Comparison of ENCODE assay signal across 19 cellular contexts in the genomic region with DNA sequence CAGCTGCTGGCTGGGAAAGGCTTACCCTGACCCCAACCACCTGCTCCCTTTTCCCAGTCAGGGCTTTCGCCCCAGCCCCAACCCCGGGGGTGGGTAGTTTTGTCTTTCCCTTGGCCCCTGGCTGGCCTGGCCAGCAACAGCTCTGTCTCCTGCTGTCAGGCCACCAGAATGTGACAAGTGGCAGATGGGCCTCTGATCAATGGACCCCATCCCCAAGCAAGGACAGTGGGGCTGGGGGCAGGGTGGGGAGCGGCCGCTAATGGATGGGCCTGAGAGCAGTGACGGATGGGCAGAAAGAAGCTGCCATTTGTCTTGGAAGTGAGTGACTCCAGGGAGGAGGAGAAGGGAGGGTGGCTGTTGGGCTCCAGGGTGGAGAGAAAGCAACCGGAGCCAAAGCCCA.
DNase-seq lines count a peak whose midpoint lies in the region; TF ChIP-seq lines count a peak whose summit lies in the region.
"Had no signal": no experiment of that assay in that cellular context is flagged by ENCODE, and none has a peak within 500 bp of the region (broad histone marks: within the 10 kb centered on the region; RNA-seq: fewer than 3 reads in every experiment).

No MANE protein-coding gene starts in this region.

- DNase-seq in ELF-1 (ENCODE audit: low read depth, low spot score), result peak; percentile 21
- DNase-seq in WERI-Rb-1, result peak; percentile 32
- DNase-seq in neuronal stem cell (ENCODE audit: low spot score), result no peak
- DNase-seq in osteoblast (ENCODE audit: insufficient read length, low spot score, missing footprints), result no peak
- DNase-seq in head of caudate nucleus, result no peak
- DNase-seq in HFFc6, result no peak
- DNase-seq: AML-193; Caco-2; Calu3; CD4-positive, alpha-beta T cell; CD8-positive, alpha-beta T cell; DMS79 treated with DMSO at 0.1 percent for 48 hours; GDM1 had no signal

- no peak overlapping the region for H3K14ac ChIP-seq in neuronal stem cell (ENCODE audit: low read length)

- H2AFZ ChIP-seq in neuronal stem cell (ENCODE audit: low read length) (no peak overlapping the region), osteoblast (ENCODE audit: low read length) (no peak overlapping the region)

- H4K8ac ChIP-seq in neuronal stem cell (ENCODE audit: low read depth, low read length), result no peak overlapping the region

- peak overlapping the region; percentile 49 for H2AK5ac ChIP-seq in neuronal stem cell (ENCODE audit: low read depth, low read length)

- peaks cover 0 to 2% of the 10 kb centered on the region in 2 donors for H3K4me1 ChIP-seq in neuronal stem cell (ENCODE audit: control insufficient read depth in 2 of 2, insufficient read depth in 1 of 2, low read depth in 1 of 2, low read length in 2 of 2)
- H3K4me1 ChIP-seq in osteoblast (ENCODE audit: insufficient read depth, low read length), result no peaks in the 10 kb centered on the region
- H3K4me1 ChIP-seq: A549, Caco-2 had no signal

- H3K23ac ChIP-seq in neuronal stem cell (ENCODE audit: low read depth, low read length, poor library complexity), result no peak overlapping the region

- no peak overlapping the region for H2BK12ac ChIP-seq in neuronal stem cell (ENCODE audit: low read length)

- H3K9me3 ChIP-seq in WERI-Rb-1 (ENCODE audit: severe bottlenecking), result peaks cover 5% of the 10 kb centered on the region
- no peaks in the 10 kb centered on the region for H3K9me3 ChIP-seq in neuronal stem cell (replicated peaks in 1 of 2; ENCODE audit: control insufficient read depth in 2 of 2, insufficient read depth in 1 of 2, low read depth in 1 of 2, low read length in 2 of 2)
- H3K9me3 ChIP-seq in osteoblast (ENCODE audit: low read depth, low read length), result peaks cover 2% of the 10 kb centered on the region
- H3K9me3 ChIP-seq: A549 had no signal

- H4K20me1 ChIP-seq in osteoblast (ENCODE audit: insufficient read depth, low read length), result no peaks in the 10 kb centered on the region
- H4K20me1 ChIP-seq: BLaER1 treated with 17β-estradiol and CSF1 and Interleukin-3, amounts not matched to agents 10 nM and 100 nM had no signal

- H2BK120ac ChIP-seq in neuronal stem cell (ENCODE audit: low read depth, low read length), result no peak overlapping the region

- peaks cover 2% of the 10 kb centered on the region for H3K9me3 Mint-ChIP-seq in HFFc6
- H3K9me3 Mint-ChIP-seq: CD4-positive, alpha-beta T cell; CD8-positive, alpha-beta T cell had no signal

- H3K4me3 Mint-ChIP-seq in HFFc6, result no peak overlapping the region
- H3K4me3 Mint-ChIP-seq: B cell; CD4-positive, alpha-beta T cell; CD8-positive, alpha-beta T cell had no signal

- no peaks in the 10 kb centered on the region for H3K79me2 ChIP-seq in osteoblast (ENCODE audit: insufficient read depth, low read length)

- no CpG with 5 or more reads among the region's 6 CpGs for WGBS in neuronal stem cell (ENCODE audit: extremely low coverage in 2 of 2, insufficient read length in 2 of 2, insufficient replicate concordance in 1 of 2), 2 donors

- H3K36me3 ChIP-seq in WERI-Rb-1 (no peaks in the 10 kb centered on the region), neuronal stem cell (replicated peaks in 1 of 2; ENCODE audit: control insufficient read depth in 2 of 2, insufficient read depth in 2 of 2, low read length in 2 of 2) (no peaks in the 10 kb centered on the region), osteoblast (ENCODE audit: insufficient read depth, low read length) (no peaks in the 10 kb centered on the region)
- H3K36me3 ChIP-seq: BLaER1 treated with 17β-estradiol and CSF1 and Interleukin-3, amounts not matched to agents 10 nM and 100 nM had no signal

- H3K27ac Mint-ChIP-seq in HFFc6, result no peak overlapping the region
- H3K27ac Mint-ChIP-seq: B cell; CD4-positive, alpha-beta T cell; CD8-positive, alpha-beta T cell had no signal

- no peak overlapping the region for H3K27ac ChIP-seq in WERI-Rb-1
- no peak overlapping the region for H3K27ac ChIP-seq in neuronal stem cell (replicated peaks; ENCODE audit: low read length)
- no peak overlapping the region for H3K27ac ChIP-seq in osteoblast (ENCODE audit: low read depth, low read length)
- H3K27ac ChIP-seq: 22Rv1; A549; BLaER1 treated with 17β-estradiol and CSF1 and Interleukin-3, amounts not matched to agents 10 nM and 100 nM; C4-2B had no signal

- H3K79me1 ChIP-seq in neuronal stem cell (ENCODE audit: low read depth, low read length), result no peaks in the 10 kb centered on the region

- H3K4me3 ChIP-seq in WERI-Rb-1 (ENCODE audit: low read depth, low read length) (no peak overlapping the region), neuronal stem cell (ENCODE audit: low read length in 2 of 2) (no peak overlapping the region), osteoblast (ENCODE audit: insufficient read depth, low read length) (no peak overlapping the region)
- H3K4me3 ChIP-seq: A549; BLaER1 treated with 17β-estradiol and CSF1 and Interleukin-3, amounts not matched to agents 10 nM and 100 nM; GM12878 had no signal

- H3K36me3 Mint-ChIP-seq in HFFc6 (ENCODE audit: low read depth), result no peaks in the 10 kb centered on the region
- H3K36me3 Mint-ChIP-seq: CD8-positive, alpha-beta T cell had no signal

- H3K18ac ChIP-seq in neuronal stem cell (ENCODE audit: low read length), result peak overlapping the region; percentile 30

- intact Hi-C loops in head of caudate nucleus (cut with DNase I), result no loop called here

- no peak overlapping the region for H3K4ac ChIP-seq in neuronal stem cell (ENCODE audit: low read length)

- H2BK5ac ChIP-seq in neuronal stem cell (ENCODE audit: low read length), result no peak overlapping the region

- no peak for TF ChIP-seq CTCF in WERI-Rb-1 (IDR thresholded peaks at IDR 0.05; ENCODE audit: low read depth, low read length)
- TF ChIP-seq CTCF in osteoblast (IDR thresholded peaks at IDR 0.05; ENCODE audit: extremely low read depth, low read depth, low read length), result no peak
- TF ChIP-seq CTCF in HFFc6 (IDR thresholded peaks at IDR 0.05), result no peak

- H3K4me2 ChIP-seq in neuronal stem cell (ENCODE audit: insufficient read depth, low read length, poor library complexity, severe bottlenecking) (no peak overlapping the region), osteoblast (ENCODE audit: insufficient read depth, low read length) (no peak overlapping the region)
- H3K4me2 ChIP-seq: A549; BLaER1 treated with 17β-estradiol and CSF1 and Interleukin-3, amounts not matched to agents 10 nM and 100 nM had no signal

- H3K27me3 Mint-ChIP-seq in HFFc6 (ENCODE audit: insufficient read depth), result peaks cover 35% of the 10 kb centered on the region

- no peak overlapping the region for H4K91ac ChIP-seq in neuronal stem cell (ENCODE audit: low read depth, low read length, poor library complexity)

- no peaks in the 10 kb centered on the region for H3K4me1 Mint-ChIP-seq in HFFc6 (ENCODE audit: low read depth)
- H3K4me1 Mint-ChIP-seq: B cell had no signal

- H3K27me3 ChIP-seq in WERI-Rb-1 (ENCODE audit: insufficient read depth, low read depth, severe bottlenecking), result no peaks in the 10 kb centered on the region
- H3K27me3 ChIP-seq in neuronal stem cell (ENCODE audit: control insufficient read depth in 3 of 3, insufficient read depth in 3 of 3, low read depth in 1 of 3, low read length in 3 of 3), result peaks cover 0 to 21% (median 0%) of the 10 kb centered on the region in 3 experiments
- H3K27me3 ChIP-seq in osteoblast (ENCODE audit: insufficient read depth, low read length), result peaks cover 12% of the 10 kb centered on the region
- H3K27me3 ChIP-seq: BLaER1 treated with 17β-estradiol and CSF1 and Interleukin-3, amounts not matched to agents 10 nM and 100 nM had no signal

- H3K9ac ChIP-seq in neuronal stem cell (ENCODE audit: low read depth, low read length, poor library complexity), result no peak overlapping the region
- H3K9ac ChIP-seq: BLaER1 treated with 17β-estradiol and CSF1 and Interleukin-3, amounts not matched to agents 10 nM and 100 nM had no signal

- no peak overlapping the region for H2BK15ac ChIP-seq in neuronal stem cell (ENCODE audit: low read length)

Comparison
In these comparisons a context has a peak if more than half of its experiments do, and no peak if none do; other contexts are left out.
1. DNase-seq: peak in ELF-1 (single experiment) and WERI-Rb-1 (single experiment); none in neuronal stem cell (single experiment), osteoblast (single experiment), head of caudate nucleus (0 of 42) and HFFc6 (single experiment).